Comparison of ENCODE assay signal across 8 cellular contexts in genomic region chr17:2712300-2713043, GRCh38. TPM values are rescaled to one million over a fixed set of nuclear protein-coding genes. Genes with fewer than 3 reads are reported as not detected.
DNase-seq lines count a peak whose midpoint lies in the region; ATAC-seq lines count a peak whose summit lies in the region.

No MANE protein-coding gene starts in this region.

- no peaks in the 10 kb centered on the region for H3K9me3 Mint-ChIP-seq in activated naive CD4-positive, alpha-beta T cell treated with anti-CD3 and anti-CD28 coated beads for 36 hours

- H3K36me3 Mint-ChIP-seq in activated naive CD4-positive, alpha-beta T cell treated with anti-CD3 and anti-CD28 coated beads for 36 hours (ENCODE audit: low read depth) = peaks cover 3% of the 10 kb centered on the region

- peak overlapping the region; percentile 82 for H3K27ac Mint-ChIP-seq in activated naive CD4-positive, alpha-beta T cell treated with anti-CD3 and anti-CD28 coated beads for 36 hours

- CTCF ChIA-PET in activated naive CD4-positive, alpha-beta T cell treated with anti-CD3 and anti-CD28 coated beads for 36 hours (lab: Charles Lee) = no interaction called here

- DNase-seq in activated naive CD4-positive, alpha-beta T cell treated with anti-CD3 and anti-CD28 coated beads for 36 hours = no peak
- DNase-seq in activated naive CD4-positive, alpha-beta T cell treated with Interleukin-2 at 50 U/mL for 16 hours = no peak
- DNase-seq in COR-L47 (lab: John Stamatoyannopoulos, UW) (no peak), HPDE6-E6E7 (ENCODE audit: extremely low spot score) (no peak)

- H3K36me3 ChIP-seq in thymus (ENCODE audit: control insufficient read depth, insufficient read depth) = no peaks in the 10 kb centered on the region

- no peaks in the 10 kb centered on the region for H3K9me3 ChIP-seq in thymus (ENCODE audit: control insufficient read depth)

- 84% methylated on average over 36 of the region's 36 CpGs for WGBS in thymus

- intact Hi-C loops in activated naive CD4-positive, alpha-beta T cell treated with anti-CD3 and anti-CD28 coated beads for 36 hours (cut with micrococcal nuclease) = no loop called here

- H3K4me3 ChIP-seq in thymus (ENCODE audit: low read length) = peak overlapping the region; percentile 80

- no peak for ATAC-seq in GM18519 (IDR thresholded peaks at IDR 0.05; ENCODE audit: low FRiP score, unreplicated experiment)

- H3K4me3 Mint-ChIP-seq in activated naive CD4-positive, alpha-beta T cell treated with anti-CD3 and anti-CD28 coated beads for 36 hours = peak overlapping the region; percentile 88

- H3K27me3 Mint-ChIP-seq in activated naive CD4-positive, alpha-beta T cell treated with anti-CD3 and anti-CD28 coated beads for 36 hours (ENCODE audit: low read depth) = no peaks in the 10 kb centered on the region

- H3K27me3 ChIP-seq in layer of hippocampus (ENCODE audit: control insufficient read depth, insufficient read depth, low read length) (no peaks in the 10 kb centered on the region), thymus (ENCODE audit: control insufficient read depth, insufficient read depth) (no peaks in the 10 kb centered on the region)

- peaks cover 18% of the 10 kb centered on the region for H3K4me1 ChIP-seq in thymus (ENCODE audit: control insufficient read depth, insufficient read depth, low read length)

- H3K27ac ChIP-seq in angular gyrus (ENCODE audit: low read depth, low read length) (peak overlapping the region; percentile 90), layer of hippocampus (ENCODE audit: low read depth, low read length) (peak overlapping the region; percentile 70), thymus (ENCODE audit: low read depth) (no peak overlapping the region)

- H3K4me1 Mint-ChIP-seq in activated naive CD4-positive, alpha-beta T cell treated with anti-CD3 and anti-CD28 coated beads for 36 hours (ENCODE audit: low read depth) = peaks cover 30% of the 10 kb centered on the region

RNA-seq across cellular contexts. Expression of gene CLUH, which starts 0.9 kb away (rescaled TPM):
- total RNA-seq in activated naive CD4-positive, alpha-beta T cell treated with anti-CD3 and anti-CD28 coated beads for 36 hours = 10 to 100 TPM; 72.7 to 81.4 TPM
- 26.1 TPM for polyA plus RNA-seq in thymus

RNA-seq across cellular contexts. Expression of gene CCDC92B, which starts 37.0 kb away (rescaled TPM):
- total RNA-seq in activated naive CD4-positive, alpha-beta T cell treated with anti-CD3 and anti-CD28 coated beads for 36 hours = under 1 TPM; 0.07 to 0.12 TPM
- 0.11 TPM for polyA plus RNA-seq in thymus
